In genomic region chr4:78707268-78707667, GRCh38 we compare ENCODE assay signal across 12 cellular contexts.
DNase-seq lines count a peak whose midpoint lies in the region; ATAC-seq and TF ChIP-seq lines count a peak whose summit lies in the region.
"Had no signal": no experiment of that assay in that cellular context is flagged by ENCODE, and none has a peak within 500 bp of the region (broad histone marks: within the 10 kb centered on the region; RNA-seq: fewer than 3 reads in every experiment).

No MANE protein-coding gene starts in this region.

- peaks cover 12% of the 10 kb centered on the region for H3K4me1 Mint-ChIP-seq in nephron progenitor cell

- H3F3A ChIP-seq in DOHH2 (ENCODE audit: control insufficient read depth, insufficient read depth), result no peaks in the 10 kb centered on the region; the same call in none of the 2 replicates

- H3K36me3 ChIP-seq in DOHH2 (ENCODE audit: control insufficient read depth, low read length), result no peaks in the 10 kb centered on the region
- no peaks in the 10 kb centered on the region for H3K36me3 ChIP-seq in effector memory CD4-positive, alpha-beta T cell (ENCODE audit: control insufficient read depth, insufficient read depth, low read length)
- H3K36me3 ChIP-seq: MG63 had no signal

- DNase-seq in globus pallidus (ENCODE audit: low spot score) (peak; percentile 81), NCI-H510A (lab: John Stamatoyannopoulos, UW) (no peak), nephron progenitor cell (no peak)
- DNase-seq in effector memory CD4-positive, alpha-beta T cell, result no peak
- DNase-seq: HCEC 1CT, MG63 had no signal

- peak overlapping the region; percentile 49 for H3K4me3 ChIP-seq in DOHH2 (ENCODE audit: low read length)
- no peak overlapping the region for H3K4me3 ChIP-seq in effector memory CD4-positive, alpha-beta T cell (ENCODE audit: insufficient read depth, low read depth, low read length, poor library complexity, severe bottlenecking)
- H3K4me3 ChIP-seq: MG63 had no signal

- peaks cover 9% of the 10 kb centered on the region for H3K27me3 Mint-ChIP-seq in nephron progenitor cell (ENCODE audit: low read depth, poor library complexity)

- H3K9me2 ChIP-seq in DOHH2 (replicated peaks; ENCODE audit: control insufficient read depth, low read length), result no peaks in the 10 kb centered on the region

- no peak overlapping the region for H3K27ac Mint-ChIP-seq in nephron progenitor cell
- H3K27ac Mint-ChIP-seq: activated naive CD4-positive, alpha-beta T cell treated with anti-CD3 and anti-CD28 coated beads, Interleukin-2, amount 50 U/mL, for 72 hours had no signal

- peak overlapping the region; percentile 70 for H3K4me2 ChIP-seq in DOHH2 (ENCODE audit: low read length)

- peak; percentile 54 for ATAC-seq in GM21529 (IDR thresholded peaks at IDR 0.05; ENCODE audit: unreplicated experiment)
- peak; percentile 30 for ATAC-seq in HG03571 (IDR thresholded peaks at IDR 0.05; ENCODE audit: unreplicated experiment)
- ATAC-seq in HG03460 (IDR thresholded peaks at IDR 0.05; ENCODE audit: unreplicated experiment), result no peak
- ATAC-seq: activated naive CD4-positive, alpha-beta T cell treated with anti-CD3 and anti-CD28 coated beads, Interleukin-2, amount 50 U/mL, for 72 hours had no signal

- H3K4me1 ChIP-seq in DOHH2 (ENCODE audit: control insufficient read depth, low read length), result peaks cover 50% of the 10 kb centered on the region
- no peaks in the 10 kb centered on the region for H3K4me1 ChIP-seq in effector memory CD4-positive, alpha-beta T cell (ENCODE audit: control insufficient read depth, insufficient read depth, low read length, poor library complexity, severe bottlenecking)
- H3K4me1 ChIP-seq: parathyroid adenoma had no signal

- H3K4me3 Mint-ChIP-seq in nephron progenitor cell, result no peak overlapping the region

- peaks cover 19% of the 10 kb centered on the region for H3K9me3 Mint-ChIP-seq in nephron progenitor cell

- H3K27me3 ChIP-seq in DOHH2 (ENCODE audit: control insufficient read depth, low read length), result no peaks in the 10 kb centered on the region
- H3K27me3 ChIP-seq in effector memory CD4-positive, alpha-beta T cell (replicated peaks; ENCODE audit: control insufficient read depth, insufficient read depth, low read length, poor library complexity, severe bottlenecking), result no peaks in the 10 kb centered on the region
- H3K27me3 ChIP-seq: MG63 had no signal

- peaks cover 8% of the 10 kb centered on the region; the same call in 1 of the 2 replicates for H3K9me3 ChIP-seq in DOHH2 (ENCODE audit: control insufficient read depth, insufficient read depth, low read length)
- peaks cover 5% of the 10 kb centered on the region for H3K9me3 ChIP-seq in effector memory CD4-positive, alpha-beta T cell (ENCODE audit: control insufficient read depth, low read length)
- H3K9me3 ChIP-seq: MG63 had no signal

- 0 out of 2 replicates have a peak overlapping the region, but pooled peaks have one; percentile 12 for H3K27ac ChIP-seq in DOHH2 (ENCODE audit: low read depth, low read length)
- H3K27ac ChIP-seq in effector memory CD4-positive, alpha-beta T cell (ENCODE audit: insufficient read depth, low read length, poor library complexity, severe bottlenecking), result no peak overlapping the region
- H3K27ac ChIP-seq: parathyroid adenoma had no signal

- H3K79me2 ChIP-seq in DOHH2 (ENCODE audit: control insufficient read depth, low read length), result no peaks in the 10 kb centered on the region
- H3K79me2 ChIP-seq: parathyroid adenoma had no signal

- peaks cover 4% of the 10 kb centered on the region for H3K36me3 Mint-ChIP-seq in nephron progenitor cell (ENCODE audit: low read depth)

- no peak for TF ChIP-seq CTCF in DOHH2 (IDR thresholded peaks at IDR 0.05; ENCODE audit: low read depth, low read length, poor library complexity, severe bottlenecking)
- TF ChIP-seq CTCF in nephron progenitor cell (IDR thresholded peaks at IDR 0.05), result no peak

- no peaks in the 10 kb centered on the region for H4K20me1 ChIP-seq in DOHH2 (ENCODE audit: control insufficient read depth, insufficient read depth, low read depth, low read length)
